Comparison of ENCODE assay signal across 8 cellular contexts in genomic region chrX:154490021-154490413, GRCh38.
DNase-seq lines count a peak whose midpoint lies in the region; ATAC-seq and TF ChIP-seq lines count a peak whose summit lies in the region.

No MANE protein-coding gene starts in this region.

- POLR2A ChIA-PET in HEK293T (lab: Yijun Ruan, JAX): interaction anchor here (0.6 to 4.2 kb wide), 22 partner anchors 8 to 111 kb away, joined by 3 to 21 read pairs (median 6); partner anchors contain the start of genes ATP6AP1, DNASE1L1, EMD and FAM3A

- H3K36me3 Mint-ChIP-seq in stimulated activated effector memory CD8-positive, alpha-beta T cell treated with anti-CD3 and anti-CD28 coated beads, Interleukin-12 subunit alpha, Interleukin-12 subunit beta, amount 100 ng/mL, for 72 hours: peaks cover 12% of the 10 kb centered on the region

- in situ Hi-C loops in astrocyte of the spinal cord (cut with HindIII; ENCODE audit: low sequenced_read_pairs): no loop called here

- peaks cover 30% of the 10 kb centered on the region for H3K4me1 Mint-ChIP-seq in stimulated activated effector memory CD8-positive, alpha-beta T cell treated with anti-CD3 and anti-CD28 coated beads, Interleukin-12 subunit alpha, Interleukin-12 subunit beta, amount 100 ng/mL, for 72 hours

- H3K4me3 Mint-ChIP-seq in stimulated activated effector memory CD8-positive, alpha-beta T cell treated with anti-CD3 and anti-CD28 coated beads, Interleukin-12 subunit alpha, Interleukin-12 subunit beta, amount 100 ng/mL, for 72 hours: peak overlapping the region; percentile 88

- H3K4me3 ChIP-seq in NB4 (ENCODE audit: low read depth, low read length) (peak overlapping the region; percentile 63), astrocyte of the spinal cord (ENCODE audit: low read depth, low read length) (peak overlapping the region; percentile 53)

- TF ChIP-seq CTCF in NB4 (IDR thresholded peaks at IDR 0.05; ENCODE audit: low read depth, low read length): no peak
- no peak for TF ChIP-seq CTCF in astrocyte of the spinal cord (IDR thresholded peaks at IDR 0.05; ENCODE audit: low read depth, low read length)

- CTCF ChIA-PET in HEK293T (lab: Yijun Ruan, JAX): interaction anchor here (0.6 to 1.2 kb wide), 2 partner anchors 117 to 159 kb away, joined by 3 to 5 read pairs; no protein-coding TSS in a partner anchor

- H3K27ac Mint-ChIP-seq in stimulated activated effector memory CD8-positive, alpha-beta T cell treated with anti-CD3 and anti-CD28 coated beads, Interleukin-12 subunit alpha, Interleukin-12 subunit beta, amount 100 ng/mL, for 72 hours: peak overlapping the region; percentile 79

- peak; percentile 40 for ATAC-seq in stimulated activated effector memory CD8-positive, alpha-beta T cell treated with anti-CD3 and anti-CD28 coated beads, Interleukin-12 subunit alpha, Interleukin-12 subunit beta, amount 100 ng/mL, for 72 hours

- no peaks in the 10 kb centered on the region for H3K9me3 Mint-ChIP-seq in stimulated activated effector memory CD8-positive, alpha-beta T cell treated with anti-CD3 and anti-CD28 coated beads, Interleukin-12 subunit alpha, Interleukin-12 subunit beta, amount 100 ng/mL, for 72 hours

- DNase-seq in DMS53 (lab: John Stamatoyannopoulos, UW): peak; percentile 71
- no peak for DNase-seq in DMS53 treated with DMSO at 0.1 percent for 48 hours (lab: John Stamatoyannopoulos, UW; ENCODE audit: unreplicated experiment)
- DNase-seq in HCEC 1CT: peak; percentile 37
- peak; percentile 58 for DNase-seq in NB4 (ENCODE audit: low read depth)
- peak; percentile 41 for DNase-seq in astrocyte of the spinal cord (ENCODE audit: low read depth, low spot score)
- peak; percentile 39 for DNase-seq in iris pigment epithelial cell (ENCODE audit: low read depth)
- DNase-seq in stimulated activated effector memory CD8-positive, alpha-beta T cell treated with anti-CD3 and anti-CD28 coated beads, Interleukin-12 subunit alpha, Interleukin-12 subunit beta, amount 100 ng/mL, for 72 hours (ENCODE audit: low spot score in 2 of 2): peak; percentile 12 to 69
- DNase-seq in HEK293T (ENCODE audit: extremely low spot score): no peak

- no peak for TF ChIP-seq POLR2A in NB4 (IDR thresholded peaks at IDR 0.05; ENCODE audit: extremely low read depth, insufficient read length)

TF ChIP-seq in HEK293T, 16 proteins besides CTCF, POLR2A, EP300 and RAD21:
- TF ChIP-seq SUZ12 (IDR thresholded peaks at IDR 0.05) (no peak), FOXK2 (IDR thresholded peaks at IDR 0.05) (no peak), CTBP1 (IDR thresholded peaks at IDR 0.05; ENCODE audit: borderline replicate concordance) (no peak), TARDBP (IDR thresholded peaks at IDR 0.05) (no peak), LEF1 (IDR thresholded peaks at IDR 0.05; ENCODE audit: borderline replicate concordance) (no peak)

Comparison
In these comparisons a context has a peak if more than half of its experiments do, and no peak if none do; other contexts are left out.
1. DNase-seq: peak in DMS53 (single experiment), HCEC 1CT (single experiment), NB4 (single experiment), astrocyte of the spinal cord (single experiment), iris pigment epithelial cell (single experiment) and stimulated activated effector memory CD8-positive, alpha-beta T cell treated with anti-CD3 and anti-CD28 coated beads, Interleukin-12 subunit alpha, Interleukin-12 subunit beta, amount 100 ng/mL, for 72 hours (2 of 2); none in DMS53 treated with DMSO at 0.1 percent for 48 hours (single experiment) and HEK293T (single experiment).